Comparison of ENCODE assay signal across 15 cellular contexts in the genomic region with DNA sequence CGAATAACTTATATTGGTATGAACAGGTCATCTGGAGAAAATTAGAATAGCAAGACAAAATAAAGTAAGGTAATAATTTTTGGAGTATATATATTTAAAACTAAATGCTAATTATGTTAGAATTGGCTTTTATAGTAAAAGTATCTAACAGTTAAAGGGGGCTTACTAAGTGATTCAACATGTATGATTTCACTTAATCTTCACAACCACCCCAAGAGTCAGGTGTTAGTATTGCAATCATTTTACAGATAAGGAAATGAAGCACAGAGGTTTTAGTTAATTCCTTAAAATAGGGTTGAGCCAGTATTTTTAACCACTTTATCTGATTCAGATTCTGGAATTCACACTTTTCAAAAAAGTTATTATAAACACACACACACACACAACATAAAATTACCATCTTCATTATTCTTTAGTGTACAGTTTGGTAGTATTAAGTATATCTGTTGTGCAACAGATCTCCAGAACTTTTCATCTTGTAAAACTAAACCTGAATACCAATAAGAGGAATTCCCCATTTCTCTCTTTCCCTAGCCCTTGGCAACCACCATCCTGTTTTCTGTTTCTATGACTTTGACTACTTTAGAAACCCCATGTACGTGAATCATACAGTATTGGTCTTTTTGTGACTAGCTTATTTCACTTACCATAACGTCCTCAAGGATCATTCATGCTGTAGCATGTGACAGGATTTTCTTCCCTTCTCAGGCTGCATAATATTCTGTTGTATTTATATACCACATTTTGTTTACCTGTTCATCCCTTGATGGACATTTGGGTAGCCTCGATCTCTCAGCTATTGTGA. TPM values are rescaled to one million over a fixed set of nuclear protein-coding genes. Genes with fewer than 3 reads are reported as not detected.
A peak's percentile ranks its signal among the peaks of the same experiment; 100 is the strongest.
DNase-seq lines count a peak whose midpoint lies in the region; ATAC-seq, FAIRE-seq and TF ChIP-seq lines count a peak whose summit lies in the region.
"Had no signal": no experiment of that assay in that cellular context is flagged by ENCODE, and none has a peak within 500 bp of the region (broad histone marks: within the 10 kb centered on the region; RNA-seq: fewer than 3 reads in every experiment).

No MANE protein-coding gene starts in this region.

- H3K4me3 ChIP-seq in HepG2 (replicated peaks in 1 of 3; ENCODE audit: insufficient read depth in 1 of 3, low read depth in 2 of 3, low read length in 3 of 3) (no peak overlapping the region), upper lobe of right lung (no peak overlapping the region)

- peaks cover 36% of the 10 kb centered on the region for H4K20me1 ChIP-seq in HepG2 (ENCODE audit: insufficient read depth, low read length)

- TF ChIP-seq CTCF in HepG2 (CRISPR knock-in tag; IDR thresholded peaks at IDR 0.05) (no peak), upper lobe of right lung (IDR thresholded peaks at IDR 0.05) (peak; percentile 7)

- no peaks in the 10 kb centered on the region for H3K79me2 ChIP-seq in HepG2 (ENCODE audit: insufficient read depth, low read length)

- FAIRE-seq in HepG2 (lab: Jason Lieb, UNC) = no peak

- H3K4me1 ChIP-seq in HepG2 (ENCODE audit: insufficient read depth, low read length) (peaks cover 27% of the 10 kb centered on the region), upper lobe of right lung (no peaks in the 10 kb centered on the region)

- 100% methylated on average over 4 of the region's 4 CpGs for WGBS in HepG2 (ENCODE audit: low lambda C conversion rate)

- no peak overlapping the region for H3K27ac ChIP-seq in HepG2 (ENCODE audit: extremely low read length, insufficient read depth, low read length)
- H3K27ac ChIP-seq in upper lobe of right lung = no peak overlapping the region

- no peaks in the 10 kb centered on the region for H3K36me3 Mint-ChIP-seq in activated naive CD4-positive, alpha-beta T cell treated with anti-CD3 and anti-CD28 coated beads, Interleukin-2, amount 50 U/mL, for 72 hours

- intact Hi-C loops in HepG2 (cut with micrococcal nuclease; ENCODE audit: unreplicated experiment) = no loop called here
- intact Hi-C loops in upper lobe of right lung (cut with DNase I) = no loop called here

- TF ChIP-seq RAD21 in HepG2 (CRISPR knock-in tag; IDR thresholded peaks at IDR 0.05) = no peak

- POLR2A ChIA-PET in HepG2 (lab: Yijun Ruan, JAX) = interaction anchor here (1.2 to 3.0 kb wide), 4 partner anchors 10 to 32 kb away, joined by 4 to 14 read pairs (median 11); a partner anchor contains a TSS

- peak; percentile 99 for ATAC-seq in activated naive CD4-positive, alpha-beta T cell treated with anti-CD3 and anti-CD28 coated beads, Interleukin-2, amount 50 U/mL, for 72 hours
- no peak for ATAC-seq in HepG2
- ATAC-seq in upper lobe of right lung = no peak
- no peak for ATAC-seq in GM21825 (IDR thresholded peaks at IDR 0.05; ENCODE audit: unreplicated experiment)
- no peak for ATAC-seq in HG03521 (IDR thresholded peaks at IDR 0.05; ENCODE audit: unreplicated experiment)

- no peaks in the 10 kb centered on the region for H3K9me3 ChIP-seq in HepG2 (ENCODE audit: low read length)
- no peaks in the 10 kb centered on the region for H3K9me3 ChIP-seq in upper lobe of right lung

- H3K36me3 ChIP-seq in HepG2 (replicated peaks in 1 of 2; ENCODE audit: control insufficient read depth in 1 of 2, insufficient read depth in 2 of 2, low read length in 2 of 2) (peaks cover 17 to 73% of the 10 kb centered on the region in 2 experiments), upper lobe of right lung (peaks cover 93% of the 10 kb centered on the region)

- H3K27me3 ChIP-seq in HepG2 (ENCODE audit: control insufficient read depth in 1 of 2, insufficient read depth in 2 of 2, low read length in 2 of 2) = no peaks in the 10 kb centered on the region
- H3K27me3 ChIP-seq in upper lobe of right lung = no peaks in the 10 kb centered on the region

- no TSS peak for BruUV-seq in HepG2 (replicated peaks; lab: Mats Ljungman, UMichigan)

- in situ Hi-C loops in HepG2 (cut with HindIII; ENCODE audit: extremely low pct_ligation_motif_present, low pct_unique_long_range_greater_than_20kb) = no loop called here

- H3K4me2 ChIP-seq in HepG2 (ENCODE audit: low read depth, low read length) = no peak overlapping the region

- peak; percentile 28 to 40; a peak in 2 of 4 replicates for TF ChIP-seq POLR2A in HepG2 (IDR thresholded peaks at IDR 0.05; ENCODE audit: insufficient read depth in 1 of 2, low read depth in 2 of 2, low read length in 2 of 2)

- no peak overlapping the region for H3K9ac ChIP-seq in HepG2 (ENCODE audit: insufficient read depth, low read depth, low read length)

- H3K9me3 Mint-ChIP-seq in activated naive CD4-positive, alpha-beta T cell treated with anti-CD3 and anti-CD28 coated beads, Interleukin-2, amount 50 U/mL, for 72 hours = no peaks in the 10 kb centered on the region

- TF ChIP-seq EP300 in HepG2 (IDR thresholded peaks at IDR 0.05; ENCODE audit: low read depth in 2 of 2, low read length in 2 of 2) (no peak), HepG2 (CRISPR knock-in tag; IDR thresholded peaks at IDR 0.05; ENCODE audit: borderline replicate concordance) (no peak)

- no peak for DNase-seq in activated naive CD4-positive, alpha-beta T cell treated with anti-CD3 and anti-CD28 coated beads, Interleukin-2, amount 50 U/mL, for 72 hours (ENCODE audit: low spot score in 2 of 2)
- no peak for DNase-seq in activated naive CD4-positive, alpha-beta T cell treated with Interleukin-2 at 50 U/mL for 16 hours
- DNase-seq in NAMALWA (ENCODE audit: low spot score) (peak; percentile 30), HepG2 (ENCODE audit: low spot score) (no peak), upper lobe of right lung (no peak), NCI-H1092 (lab: John Stamatoyannopoulos, UW) (no peak)
- DNase-seq: ACHN, IMR-90, Kasumi-1, NCI-H1436, NCI-H2081 treated with DMSO at 0.1 percent for 48 hours, NCI-H524 had no signal

- no peak overlapping the region for H3K27ac Mint-ChIP-seq in activated naive CD4-positive, alpha-beta T cell treated with anti-CD3 and anti-CD28 coated beads, Interleukin-2, amount 50 U/mL, for 72 hours
- H3K27ac Mint-ChIP-seq: B cell had no signal

- CTCF ChIA-PET in HepG2 (lab: Yijun Ruan, JAX; ENCODE audit: low intra/inter-chr PET ratio, low total read pairs) = no interaction called here

- no peak overlapping the region for H2AFZ ChIP-seq in HepG2 (ENCODE audit: low read length)

TF ChIP-seq in HepG2, 621 proteins besides CTCF, POLR2A, EP300 and RAD21 (continues in another document):
- TF ChIP-seq KDM1A (CRISPR knock-in tag; IDR thresholded peaks at IDR 0.05) = no peak
- TF ChIP-seq ZNF773 (CRISPR knock-in tag; IDR thresholded peaks at IDR 0.05; ENCODE audit: borderline replicate concordance) = no peak
- TF ChIP-seq, protein P1, sequence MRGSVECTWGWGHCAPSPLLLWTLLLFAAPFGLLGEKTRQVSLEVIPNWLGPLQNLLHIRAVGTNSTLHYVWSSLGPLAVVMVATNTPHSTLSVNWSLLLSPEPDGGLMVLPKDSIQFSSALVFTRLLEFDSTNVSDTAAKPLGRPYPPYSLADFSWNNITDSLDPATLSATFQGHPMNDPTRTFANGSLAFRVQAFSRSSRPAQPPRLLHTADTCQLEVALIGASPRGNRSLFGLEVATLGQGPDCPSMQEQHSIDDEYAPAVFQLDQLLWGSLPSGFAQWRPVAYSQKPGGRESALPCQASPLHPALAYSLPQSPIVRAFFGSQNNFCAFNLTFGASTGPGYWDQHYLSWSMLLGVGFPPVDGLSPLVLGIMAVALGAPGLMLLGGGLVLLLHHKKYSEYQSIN (CRISPR knock-in tag; IDR thresholded peaks at IDR 0.05; ENCODE audit: borderline replicate concordance) = no peak
- TF ChIP-seq TCF12 (IDR thresholded peaks at IDR 0.05) = no peak
- no peak for TF ChIP-seq TCF12 (CRISPR knock-in tag; IDR thresholded peaks at IDR 0.05)
- TF ChIP-seq, protein P2, sequence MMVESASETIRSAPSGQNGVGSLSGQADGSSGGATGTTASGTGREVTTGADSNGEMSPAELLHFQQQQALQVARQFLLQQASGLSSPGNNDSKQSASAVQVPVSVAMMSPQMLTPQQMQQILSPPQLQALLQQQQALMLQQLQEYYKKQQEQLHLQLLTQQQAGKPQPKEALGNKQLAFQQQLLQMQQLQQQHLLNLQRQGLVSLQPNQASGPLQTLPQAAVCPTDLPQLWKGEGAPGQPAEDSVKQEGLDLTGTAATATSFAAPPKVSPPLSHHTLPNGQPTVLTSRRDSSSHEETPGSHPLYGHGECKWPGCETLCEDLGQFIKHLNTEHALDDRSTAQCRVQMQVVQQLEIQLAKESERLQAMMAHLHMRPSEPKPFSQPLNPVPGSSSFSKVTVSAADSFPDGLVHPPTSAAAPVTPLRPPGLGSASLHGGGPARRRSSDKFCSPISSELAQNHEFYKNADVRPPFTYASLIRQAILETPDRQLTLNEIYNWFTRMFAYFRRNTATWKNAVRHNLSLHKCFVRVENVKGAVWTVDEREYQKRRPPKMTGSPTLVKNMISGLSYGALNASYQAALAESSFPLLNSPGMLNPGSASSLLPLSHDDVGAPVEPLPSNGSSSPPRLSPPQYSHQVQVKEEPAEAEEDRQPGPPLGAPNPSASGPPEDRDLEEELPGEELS (CRISPR knock-in tag; IDR thresholded peaks at IDR 0.05) = no peak

RNA-seq across cellular contexts. Expression of a gene that starts 12.5 kb away (rescaled TPM):
- under 1 TPM in 1 of 2 donors, not detected in 1; 0.14 TPM for total RNA-seq in activated naive CD4-positive, alpha-beta T cell treated with anti-CD3 and anti-CD28 coated beads, Interleukin-2, amount 50 U/mL, for 72 hours
- 1,675 and 2,807 TPM in 2 replicates for total RNA-seq in HepG2 (2016; rRNA removed; fragmentation: Illumina TruSeq; extraction: Trizol)
- 234 and 270 TPM in 2 replicates for total RNA-seq in HepG2 (2016; cell fraction: cytosol; rRNA removed; fragmentation: Illumina TruSeq; extraction: Trizol; ENCODE audit: low read depth)
- total RNA-seq in HepG2 (2016; cell fraction: insoluble cytoplasmic fraction; rRNA removed; fragmentation: Illumina TruSeq; extraction: Trizol) = 1,476 and 2,691 TPM in 2 replicates
- 813 and 957 TPM in 2 replicates for total RNA-seq in HepG2 (2016; cell fraction: membrane; rRNA removed; fragmentation: Illumina TruSeq; extraction: Trizol)
- total RNA-seq in HepG2 (2016; cell fraction: nucleus; rRNA removed; fragmentation: Illumina TruSeq; extraction: Trizol) = 2,507 and 2,973 TPM in 2 replicates
- polyA plus RNA-seq in HepG2 (2011; rRNA removed) = 6,551 and 8,760 TPM in 2 replicates
- polyA plus RNA-seq in HepG2 (2011; cell fraction: cytosol; rRNA removed) = 4,485 and 9,624 TPM in 2 replicates
- 2,489 and 3,325 TPM in 2 replicates for polyA plus RNA-seq in HepG2 (2011; cell fraction: nucleus; rRNA removed)
- polyA plus RNA-seq in HepG2 (2012) = 4,336 and 6,335 TPM in 2 replicates
- polyA plus RNA-seq in HepG2 (2016; cell fraction: cytosol; fragmentation: Illumina TruSeq; extraction: Trizol; ENCODE audit: low read depth) = 214 and 262 TPM in 2 replicates
- 1,149 and 1,250 TPM in 2 replicates for polyA plus RNA-seq in HepG2 (2016; cell fraction: insoluble cytoplasmic fraction; fragmentation: Illumina TruSeq; extraction: Trizol; ENCODE audit: low read depth)
- 465 and 618 TPM in 2 replicates for polyA plus RNA-seq in HepG2 (2016; cell fraction: membrane; fragmentation: Illumina TruSeq; extraction: Trizol; ENCODE audit: low read depth)
- polyA plus RNA-seq in HepG2 (2016; cell fraction: nucleus; fragmentation: Illumina TruSeq; extraction: Trizol; ENCODE audit: insufficient read depth, low read depth) = 2,564 and 2,683 TPM in 2 replicates
- 3.9 and 4,519 TPM in 2 replicates for polyA minus RNA-seq in HepG2 (2011; rRNA and poly(A)+ RNA removed; ENCODE audit: low replicate concordance)
- polyA minus RNA-seq in HepG2 (2011; cell fraction: cytosol; rRNA and poly(A)+ RNA removed) = 3,071 and 7,219 TPM in 2 replicates
- polyA minus RNA-seq in HepG2 (2011; cell fraction: nucleus; rRNA and poly(A)+ RNA removed) = 2,321 and 4,395 TPM in 2 replicates
- total RNA-seq in upper lobe of right lung = 2,772 TPM
- total RNA-seq: B cell had no signal

Comparison
In these comparisons a context has a peak if more than half of its experiments do, and no peak if none do; other contexts are left out.
1. ATAC-seq: peak in activated naive CD4-positive, alpha-beta T cell treated with anti-CD3 and anti-CD28 coated beads, Interleukin-2, amount 50 U/mL, for 72 hours (2 of 2); none in HepG2 (single experiment), upper lobe of right lung (single experiment), GM21825 (single experiment) and HG03521 (single experiment).
2. RNA of a gene that starts 12.5 kb away (total RNA-seq): 234 to 2,973 TPM in HepG2 and 2,772 TPM in upper lobe of right lung (single experiment); 0.14 TPM in activated naive CD4-positive, alpha-beta T cell treated with anti-CD3 and anti-CD28 coated beads, Interleukin-2, amount 50 U/mL, for 72 hours; every median in the first group is over 100 times any median in the second.